In the genomic region with DNA sequence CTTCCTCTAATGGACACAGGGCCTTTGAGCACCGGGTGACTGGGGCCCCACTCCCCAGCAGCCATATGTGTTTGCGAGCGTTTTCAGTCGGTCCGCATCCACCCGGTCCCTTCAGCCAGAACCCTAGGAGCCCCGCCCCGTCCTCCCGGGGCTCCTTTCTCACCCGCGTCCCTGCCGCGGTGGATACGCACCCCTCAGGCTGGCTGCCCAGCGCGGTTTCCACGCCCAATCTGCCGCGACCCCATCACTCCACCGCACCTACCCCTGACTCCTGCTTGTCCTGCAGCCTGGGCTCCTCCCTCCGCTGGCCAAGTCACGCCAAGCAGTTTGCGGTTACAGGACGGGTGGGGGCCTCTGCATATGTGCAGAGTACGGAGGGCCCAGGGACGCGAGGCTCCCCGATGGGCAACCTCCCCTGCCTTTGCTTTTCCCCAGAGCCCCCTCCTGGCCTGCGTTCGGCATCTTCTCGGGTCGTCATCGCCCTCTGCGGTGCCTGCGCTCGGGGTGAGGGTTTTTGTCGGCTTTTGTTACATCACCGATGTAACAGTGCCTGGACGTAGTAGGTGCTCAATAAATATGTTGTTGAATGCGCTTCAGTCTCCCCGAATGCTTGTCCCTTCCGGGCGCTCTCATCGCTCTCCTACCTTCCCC, we compare ENCODE assay signal across 7 cellular contexts. TPM values are rescaled to one million over a fixed set of nuclear protein-coding genes. Genes with fewer than 3 reads are reported as not detected.
DNase-seq lines count a peak whose midpoint lies in the region; ATAC-seq and TF ChIP-seq lines count a peak whose summit lies in the region.

No MANE protein-coding gene starts in this region.

- H3K27me3 ChIP-seq in ascending aorta = no peaks in the 10 kb centered on the region
- H3K27me3 ChIP-seq in iPS-20b (ENCODE audit: insufficient read depth, low read length) = peaks cover 45% of the 10 kb centered on the region

- intact Hi-C loops in ascending aorta (cut with DNase I) = loop anchor here (1.0 to 10.0 kb wide), 5 partner anchors 9 to 1118 kb away; a partner anchor contains a TSS

- H3K9me3 ChIP-seq in ascending aorta (no peaks in the 10 kb centered on the region), iPS-20b (ENCODE audit: insufficient read depth, low read depth, low read length) (no peaks in the 10 kb centered on the region)

- H3K27ac ChIP-seq in ascending aorta (peak overlapping the region; percentile 68 to 81), iPS-20b (ENCODE audit: low read length) (no peak overlapping the region)

- peaks cover 24 to 30% of the 10 kb centered on the region in 2 donors for H3K36me3 ChIP-seq in ascending aorta
- H3K36me3 ChIP-seq in iPS-20b (ENCODE audit: insufficient read depth, low read depth, low read length) = peaks cover 34% of the 10 kb centered on the region

- H3K4me1 Mint-ChIP-seq in stimulated activated memory B cell treated with anti-CD40 and anti-IgM and Interleukin-4, amounts not matched to agents 10 μg/mL and 1 μg/mL and 100 μg/mL, for 72 hours = peaks cover 81% of the 10 kb centered on the region

- peaks cover 33% of the 10 kb centered on the region for H3K36me3 Mint-ChIP-seq in stimulated activated memory B cell treated with anti-CD40 and anti-IgM and Interleukin-4, amounts not matched to agents 10 μg/mL and 1 μg/mL and 100 μg/mL, for 72 hours

- no peaks in the 10 kb centered on the region for H3K27me3 Mint-ChIP-seq in stimulated activated memory B cell treated with anti-CD40 and anti-IgM and Interleukin-4, amounts not matched to agents 10 μg/mL and 1 μg/mL and 100 μg/mL, for 72 hours

- H3K9ac ChIP-seq in iPS-20b (ENCODE audit: low read depth, low read length) = peak overlapping the region; percentile 66; the same call in 1 of the 2 replicates

- peak overlapping the region; percentile 69 for H3K27ac Mint-ChIP-seq in stimulated activated memory B cell treated with anti-CD40 and anti-IgM and Interleukin-4, amounts not matched to agents 10 μg/mL and 1 μg/mL and 100 μg/mL, for 72 hours

- H3K4me3 ChIP-seq in ascending aorta = peak overlapping the region; percentile 60 to 75
- H3K4me3 ChIP-seq in iPS-20b (ENCODE audit: low read length) = peak overlapping the region; percentile 78

- ATAC-seq in GM19455 (IDR thresholded peaks at IDR 0.05; ENCODE audit: unreplicated experiment) = peak; percentile 7
- no peak for ATAC-seq in stimulated activated memory B cell treated with anti-CD40 and anti-IgM and Interleukin-4, amounts not matched to agents 10 μg/mL and 1 μg/mL and 100 μg/mL, for 72 hours
- ATAC-seq in GM19035 (IDR thresholded peaks at IDR 0.05; ENCODE audit: unreplicated experiment) = no peak

- H3K9me3 Mint-ChIP-seq in stimulated activated memory B cell treated with anti-CD40 and anti-IgM and Interleukin-4, amounts not matched to agents 10 μg/mL and 1 μg/mL and 100 μg/mL, for 72 hours = no peaks in the 10 kb centered on the region

- no peak for TF ChIP-seq CTCF in ascending aorta (IDR thresholded peaks at IDR 0.05)

- DNase-seq in LHCN-M2 (ENCODE audit: low read depth) (peak; percentile 10), ascending aorta (ENCODE audit: low spot score in 2 of 2) (no peak), NCI-H146 treated with DMSO at 0.1 percent for 48 hours (lab: John Stamatoyannopoulos, UW; ENCODE audit: unreplicated experiment) (no peak)

- H3K4me1 ChIP-seq in ascending aorta (peaks cover 23 to 34% of the 10 kb centered on the region in 2 donors), iPS-20b (ENCODE audit: insufficient read depth, low read length) (peaks cover 21% of the 10 kb centered on the region)

- peak overlapping the region; percentile 78 for H3K4me3 Mint-ChIP-seq in stimulated activated memory B cell treated with anti-CD40 and anti-IgM and Interleukin-4, amounts not matched to agents 10 μg/mL and 1 μg/mL and 100 μg/mL, for 72 hours

RNA-seq across cellular contexts. Expression of a gene that starts 1.0 kb away (rescaled TPM):
- 1.1 and 1.9 TPM in 2 replicates for total RNA-seq in LHCN-M2 (2014; rRNA removed)
- polyA plus RNA-seq in LHCN-M2 (2012) = 0.33 TPM
- 30.3 TPM for total RNA-seq in ascending aorta

RNA-seq across cellular contexts. Expression of a gene that starts 8.9 kb away (rescaled TPM):
- total RNA-seq in LHCN-M2 (2014; rRNA removed) = 156 and 227 TPM in 2 replicates
- 3,496 TPM for polyA plus RNA-seq in LHCN-M2 (2012)
- 243 TPM for total RNA-seq in ascending aorta

Comparison
In these comparisons a context has a peak if more than half of its experiments do, and no peak if none do; other contexts are left out.
1. RNA of a gene that starts 1.0 kb away (total RNA-seq): 30.3 TPM in ascending aorta (single experiment); 1.1 to 1.9 TPM in LHCN-M2; every median in the first group is over 10 times any median in the second.